In genomic region chr1:161071886-161072371, GRCh38 we compare ENCODE assay signal across 1 cellular context.
TF ChIP-seq lines count a peak whose summit lies in the region.

No MANE protein-coding gene starts in this region.

TF ChIP-seq in GM23338, 12 proteins besides CTCF, POLR2A, EP300 and RAD21 (continued from another document):
- TF ChIP-seq CREB1 (CRISPR knock-in tag; IDR thresholded peaks at IDR 0.05; ENCODE audit: low read depth) (no peak), ZNF462 (CRISPR knock-in tag; IDR thresholded peaks at IDR 0.05) (no peak), ZNF331 (CRISPR knock-in tag; IDR thresholded peaks at IDR 0.05; ENCODE audit: low read depth) (no peak), ZNF114 (CRISPR knock-in tag; IDR thresholded peaks at IDR 0.05) (no peak), STAT1 (IDR thresholded peaks at IDR 0.05; ENCODE audit: unreplicated experiment) (no peak)
